In the genomic region with DNA sequence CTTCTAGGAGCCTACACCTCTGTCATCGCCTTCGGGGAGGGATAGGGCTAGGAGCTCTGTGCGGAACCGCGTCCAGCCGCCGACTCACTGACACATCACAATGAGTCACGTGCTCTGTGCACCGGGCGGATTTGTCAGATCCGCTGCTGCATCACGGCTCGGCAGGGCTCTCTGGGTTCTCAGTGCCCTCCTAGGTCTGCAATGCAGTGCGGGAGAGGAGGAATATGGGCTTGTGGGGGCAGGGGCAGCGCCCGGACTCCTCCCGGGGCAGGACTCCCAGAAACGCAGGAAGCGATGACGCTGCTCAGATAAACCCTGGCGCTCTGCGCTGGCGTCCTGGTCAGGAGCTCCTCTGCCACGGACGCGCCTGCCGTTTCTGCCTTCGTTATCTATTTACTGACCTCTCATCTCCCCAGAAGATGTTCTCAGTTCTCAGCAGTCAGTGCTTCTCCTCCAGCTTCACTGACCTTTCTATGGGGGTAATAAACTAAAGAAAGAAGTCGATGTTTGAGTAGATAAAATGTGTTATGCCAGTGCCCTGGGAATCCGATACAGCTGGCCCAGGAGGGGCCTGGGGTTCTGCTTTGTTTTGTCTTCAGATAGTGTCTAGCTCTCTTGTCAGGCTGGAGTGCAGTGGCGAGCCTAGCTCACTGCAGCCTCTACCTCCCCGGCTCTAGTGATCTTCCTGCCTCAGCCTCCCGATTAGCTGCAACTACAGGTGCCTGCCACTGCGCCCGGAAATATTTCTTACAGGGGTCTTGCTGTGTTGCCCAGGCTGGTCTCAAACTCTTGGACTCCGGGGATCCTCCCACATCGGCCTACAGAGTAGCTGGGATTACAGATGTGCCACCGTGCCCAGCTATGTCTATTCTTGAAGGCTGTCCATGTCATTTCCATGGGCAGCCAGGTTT, we compare ENCODE assay signal across 8 cellular contexts. TPM values are rescaled to one million over a fixed set of nuclear protein-coding genes. Genes with fewer than 3 reads are reported as not detected.
DNase-seq lines count a peak whose midpoint lies in the region; ATAC-seq, FAIRE-seq and TF ChIP-seq lines count a peak whose summit lies in the region.

No MANE protein-coding gene starts in this region.

- H3K4me2 ChIP-seq in A549, result peak overlapping the region; percentile 92

- TF ChIP-seq EP300 in A549 (IDR thresholded peaks at IDR 0.05), result peak; percentile 83 to 93; a peak in 3 of 5 replicates

- peak; percentile 72 to 100 for DNase-seq in A549 (ENCODE audit: low read depth in 1 of 2, low spot score in 1 of 2)
- DNase-seq in NCI-H2196 (lab: John Stamatoyannopoulos, UW; ENCODE audit: unreplicated experiment), result peak; percentile 84
- DNase-seq in caudate nucleus (lab: John Stamatoyannopoulos, UW), result peak in 60 of 61 donors; percentile 19 to 95 (median 76)
- peak; percentile 100 for DNase-seq in islet precursor cell
- DNase-seq in stimulated activated CD4-positive, alpha-beta T cell treated with anti-CD3 and anti-CD28 coated beads, Interleukin-12 subunit alpha, Interleukin-12 subunit beta, amount 100 ng/mL, for 4 hours, result peak; percentile 73

- H3K4me3 ChIP-seq in A549, result peak overlapping the region; percentile 40
- peak overlapping the region; percentile 53 for H3K4me3 ChIP-seq in WI38 (ENCODE audit: low read depth, low read length)

- WGBS in A549 (ENCODE audit: missing lambda C conversion rate), result 2% methylated on average over 26 of the region's 38 CpGs

- H3K27ac ChIP-seq in A549, result peak overlapping the region; percentile 96 to 99
- H3K27ac ChIP-seq in caudate nucleus (ENCODE audit: low read depth, low read length), result peak overlapping the region; percentile 74

- CTCF ChIA-PET in A549 (lab: Yijun Ruan, JAX), result interaction anchor here (0.8 to 15.3 kb wide), 13 partner anchors 9 to 212 kb away, joined by 3 to 168 read pairs (median 5); no protein-coding TSS in a partner anchor

- peaks cover 70% of the 10 kb centered on the region for H3K4me1 ChIP-seq in A549

- POLR2A ChIA-PET in A549 (lab: Yijun Ruan, JAX), result interaction anchor here (0.6 to 8.2 kb wide), 24 partner anchors 9 to 633 kb away, joined by 3 to 163 read pairs (median 7); a partner anchor contains a TSS

- peak; percentile 62 for TF ChIP-seq POLR2A in A549 (IDR thresholded peaks at IDR 0.05; ENCODE audit: low read length)

- TF ChIP-seq RAD21 in A549 (conservative IDR thresholded peaks at IDR 0.05 in 1 of 2, IDR thresholded peaks at IDR 0.05 in 1 of 2), result peak; percentile 39 to 57; a peak in 3 of 5 replicates

- TF ChIP-seq CTCF in A549 (IDR thresholded peaks at IDR 0.05) (no peak), WI38 (IDR thresholded peaks at IDR 0.05; ENCODE audit: low read depth, low read length) (no peak)

- ATAC-seq in A549 (peak; percentile 87 to 91), GM18858 (IDR thresholded peaks at IDR 0.05; ENCODE audit: unreplicated experiment) (peak; percentile 95), HG03097 (IDR thresholded peaks at IDR 0.05; ENCODE audit: low FRiP score, unreplicated experiment) (peak; percentile 93)

- no peaks in the 10 kb centered on the region for H3K9me3 ChIP-seq in A549

- FAIRE-seq in A549 (lab: Jason Lieb, UNC), result peak; percentile 99

TF ChIP-seq in A549, 52 proteins besides CTCF, POLR2A, EP300 and RAD21 (continues in another document):
- no peak for TF ChIP-seq EHMT2 (IDR thresholded peaks at IDR 0.05; ENCODE audit: low read depth)
- 0 out of 2 replicates have a peak, but pooled peaks have one; percentile 9 for TF ChIP-seq PHF8 (IDR thresholded peaks at IDR 0.05; ENCODE audit: borderline replicate concordance, low read depth)
- peak; percentile 73; the same call in 1 of the 2 replicates for TF ChIP-seq HEYL (CRISPR knock-in tag; IDR thresholded peaks at IDR 0.05)
- TF ChIP-seq, protein P1, sequence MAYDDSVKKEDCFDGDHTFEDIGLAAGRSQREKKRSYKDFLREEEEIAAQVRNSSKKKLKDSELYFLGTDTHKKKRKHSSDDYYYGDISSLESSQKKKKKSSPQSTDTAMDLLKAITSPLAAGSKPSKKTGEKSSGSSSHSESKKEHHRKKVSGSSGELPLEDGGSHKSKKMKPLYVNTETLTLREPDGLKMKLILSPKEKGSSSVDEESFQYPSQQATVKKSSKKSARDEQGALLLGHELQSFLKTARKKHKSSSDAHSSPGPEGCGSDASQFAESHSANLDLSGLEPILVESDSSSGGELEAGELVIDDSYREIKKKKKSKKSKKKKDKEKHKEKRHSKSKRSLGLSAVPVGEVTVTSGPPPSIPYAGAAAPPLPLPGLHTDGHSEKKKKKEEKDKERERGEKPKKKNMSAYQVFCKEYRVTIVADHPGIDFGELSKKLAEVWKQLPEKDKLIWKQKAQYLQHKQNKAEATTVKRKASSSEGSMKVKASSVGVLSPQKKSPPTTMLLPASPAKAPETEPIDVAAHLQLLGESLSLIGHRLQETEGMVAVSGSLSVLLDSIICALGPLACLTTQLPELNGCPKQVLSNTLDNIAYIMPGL (CRISPR knock-in tag; IDR thresholded peaks at IDR 0.05; ENCODE audit: borderline replicate concordance), result peak; percentile 92
- TF ChIP-seq FOXS1 (CRISPR knock-in tag; IDR thresholded peaks at IDR 0.05), result peak; percentile 64
- TF ChIP-seq TFCP2L1 (CRISPR knock-in tag; IDR thresholded peaks at IDR 0.05), result peak; percentile 94
- TF ChIP-seq EHF (CRISPR knock-in tag; IDR thresholded peaks at IDR 0.05), result peak; percentile 11; the same call in 1 of the 2 replicates
- TF ChIP-seq CBX8 (IDR thresholded peaks at IDR 0.05), result no peak
- peak; percentile 97 for TF ChIP-seq TP53 (CRISPR knock-in tag; IDR thresholded peaks at IDR 0.05)
- peak; percentile 95 for TF ChIP-seq HOXA7 (CRISPR knock-in tag; IDR thresholded peaks at IDR 0.05)
- TF ChIP-seq JUN (IDR thresholded peaks at IDR 0.05), result peak; percentile 94 to 98
- TF ChIP-seq, protein P2, sequence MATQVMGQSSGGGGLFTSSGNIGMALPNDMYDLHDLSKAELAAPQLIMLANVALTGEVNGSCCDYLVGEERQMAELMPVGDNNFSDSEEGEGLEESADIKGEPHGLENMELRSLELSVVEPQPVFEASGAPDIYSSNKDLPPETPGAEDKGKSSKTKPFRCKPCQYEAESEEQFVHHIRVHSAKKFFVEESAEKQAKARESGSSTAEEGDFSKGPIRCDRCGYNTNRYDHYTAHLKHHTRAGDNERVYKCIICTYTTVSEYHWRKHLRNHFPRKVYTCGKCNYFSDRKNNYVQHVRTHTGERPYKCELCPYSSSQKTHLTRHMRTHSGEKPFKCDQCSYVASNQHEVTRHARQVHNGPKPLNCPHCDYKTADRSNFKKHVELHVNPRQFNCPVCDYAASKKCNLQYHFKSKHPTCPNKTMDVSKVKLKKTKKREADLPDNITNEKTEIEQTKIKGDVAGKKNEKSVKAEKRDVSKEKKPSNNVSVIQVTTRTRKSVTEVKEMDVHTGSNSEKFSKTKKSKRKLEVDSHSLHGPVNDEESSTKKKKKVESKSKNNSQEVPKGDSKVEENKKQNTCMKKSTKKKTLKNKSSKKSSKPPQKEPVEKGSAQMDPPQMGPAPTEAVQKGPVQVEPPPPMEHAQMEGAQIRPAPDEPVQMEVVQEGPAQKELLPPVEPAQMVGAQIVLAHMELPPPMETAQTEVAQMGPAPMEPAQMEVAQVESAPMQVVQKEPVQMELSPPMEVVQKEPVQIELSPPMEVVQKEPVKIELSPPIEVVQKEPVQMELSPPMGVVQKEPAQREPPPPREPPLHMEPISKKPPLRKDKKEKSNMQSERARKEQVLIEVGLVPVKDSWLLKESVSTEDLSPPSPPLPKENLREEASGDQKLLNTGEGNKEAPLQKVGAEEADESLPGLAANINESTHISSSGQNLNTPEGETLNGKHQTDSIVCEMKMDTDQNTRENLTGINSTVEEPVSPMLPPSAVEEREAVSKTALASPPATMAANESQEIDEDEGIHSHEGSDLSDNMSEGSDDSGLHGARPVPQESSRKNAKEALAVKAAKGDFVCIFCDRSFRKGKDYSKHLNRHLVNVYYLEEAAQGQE (IDR thresholded peaks at IDR 0.05), result peak; percentile 14
- no peak for TF ChIP-seq ZSCAN20 (CRISPR knock-in tag; IDR thresholded peaks at IDR 0.05)
- no peak for TF ChIP-seq RNF2 (IDR thresholded peaks at IDR 0.05; ENCODE audit: borderline replicate concordance, low read depth)
- no peak for TF ChIP-seq CHD2 (IDR thresholded peaks at IDR 0.05; ENCODE audit: low read length, partially characterized antibody)
- TF ChIP-seq SREBF2 (IDR thresholded peaks at IDR 0.05), result no peak
- peak; percentile 89 for TF ChIP-seq JUNB (IDR thresholded peaks at IDR 0.05)
- TF ChIP-seq MAZ (IDR thresholded peaks at IDR 0.05; ENCODE audit: borderline replicate concordance, low read depth, low read length), result no peak
- peak; percentile 64; the same call in 1 of the 2 replicates for TF ChIP-seq NPAS2 (CRISPR knock-in tag; IDR thresholded peaks at IDR 0.05; ENCODE audit: borderline replicate concordance)
- TF ChIP-seq, protein P3, sequence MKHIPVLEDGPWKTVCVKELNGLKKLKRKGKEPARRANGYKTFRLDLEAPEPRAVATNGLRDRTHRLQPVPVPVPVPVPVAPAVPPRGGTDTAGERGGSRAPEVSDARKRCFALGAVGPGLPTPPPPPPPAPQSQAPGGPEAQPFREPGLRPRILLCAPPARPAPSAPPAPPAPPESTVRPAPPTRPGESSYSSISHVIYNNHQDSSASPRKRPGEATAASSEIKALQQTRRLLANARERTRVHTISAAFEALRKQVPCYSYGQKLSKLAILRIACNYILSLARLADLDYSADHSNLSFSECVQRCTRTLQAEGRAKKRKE (CRISPR knock-in tag; IDR thresholded peaks at IDR 0.05; ENCODE audit: low read depth), result peak; percentile 81
- TF ChIP-seq KDM1A (IDR thresholded peaks at IDR 0.05; ENCODE audit: low read depth), result no peak
- peak; percentile 93 for TF ChIP-seq FOSB (CRISPR knock-in tag; IDR thresholded peaks at IDR 0.05)
- peak; percentile 65 for TF ChIP-seq HOXB5 (CRISPR knock-in tag; IDR thresholded peaks at IDR 0.05)
- TF ChIP-seq CEBPB (IDR thresholded peaks at IDR 0.05), result peak in 1 of 2 experiments; percentile 62; a peak in 1 of 4 replicates
- TF ChIP-seq, protein P4, sequence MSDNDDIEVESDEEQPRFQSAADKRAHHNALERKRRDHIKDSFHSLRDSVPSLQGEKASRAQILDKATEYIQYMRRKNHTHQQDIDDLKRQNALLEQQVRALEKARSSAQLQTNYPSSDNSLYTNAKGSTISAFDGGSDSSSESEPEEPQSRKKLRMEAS (IDR thresholded peaks at IDR 0.05), result peak; percentile 97
- TF ChIP-seq MAFK (IDR thresholded peaks at IDR 0.05; ENCODE audit: partially characterized antibody), result peak; percentile 84
- no peak for TF ChIP-seq ESRRA (IDR thresholded peaks at IDR 0.05; ENCODE audit: borderline replicate concordance, low read length)
- no peak for TF ChIP-seq CHD4 (IDR thresholded peaks at IDR 0.05; ENCODE audit: borderline replicate concordance)

RNA-seq across cellular contexts. Expression of a gene that starts 22.8 kb away (rescaled TPM):
- 1,667 and 2,408 TPM in 2 replicates for polyA plus RNA-seq in A549 (2011; rRNA removed)
- 320 and 370 TPM in 2 replicates for polyA plus RNA-seq in A549 (2012; cell fraction: cytosol; rRNA removed)
- polyA plus RNA-seq in A549 (2012; cell fraction: nucleus; rRNA removed), result 214 and 381 TPM in 2 replicates
- 1,270 to 1,281 TPM (median 1,270 TPM) in 3 replicates for polyA plus RNA-seq in A549 (2017; fragmentation: RNase III; extraction: RNeasy Plus Mini Kit Qiagen cat#74134 plus additional on column Dnase treatment)
- polyA minus RNA-seq in A549 (2011; rRNA and poly(A)+ RNA removed), result 799 and 821 TPM in 2 replicates

Comparison
In these comparisons a context has a peak if more than half of its experiments do, and no peak if none do; other contexts are left out.
1. Peak in every context shown above with its lines: DNase-seq, ATAC-seq, H3K4me3 ChIP-seq and H3K27ac ChIP-seq.